Comparison of ENCODE assay signal across 28 cellular contexts in genomic region chr6:71126506-71126905, GRCh38.
"Had no signal": no experiment of that assay in that cellular context is flagged by ENCODE, and none has a peak within 500 bp of the region (broad histone marks: within the 10 kb centered on the region; RNA-seq: fewer than 3 reads in every experiment).

No MANE protein-coding gene starts in this region.

- H3K4me3 Mint-ChIP-seq: activated CD4-positive, alpha-beta memory T cell treated with anti-CD3 and anti-CD28 coated beads, Interleukin-2, amount 10 ng/mL, durations not matched to agents 7 days and 5 days; activated CD4-positive, alpha-beta T cell treated with anti-CD3 and anti-CD28 coated beads, Interleukin-2, amount 10 ng/mL, durations not matched to agents 24 days and 14 days; activated T-cell treated with anti-CD3 and anti-CD28 coated beads, Interleukin-2, amount 50 U/mL, for 24 hours; central memory CD8-positive, alpha-beta T cell; dendritic cell treated with granulocyte-macrophage colony-stimulating factor and Interleukin-4, amounts not matched to agents 40 ng/mL and 50 ng/mL, for 4 days; endodermal cell; immature natural killer cell; mesothelial cell of epicardium; naive B cell; neural crest cell had no signal

- H3K4me1 Mint-ChIP-seq: activated CD4-positive, alpha-beta memory T cell treated with anti-CD3 and anti-CD28 coated beads, Interleukin-2, amount 10 ng/mL, durations not matched to agents 7 days and 5 days; activated CD4-positive, alpha-beta T cell treated with anti-CD3 and anti-CD28 coated beads, Interleukin-2, amount 10 ng/mL, durations not matched to agents 24 days and 14 days; central memory CD8-positive, alpha-beta T cell; immature natural killer cell; mesothelial cell of epicardium; neural crest cell had no signal

- H3K27me3 Mint-ChIP-seq: activated CD4-positive, alpha-beta memory T cell treated with anti-CD3 and anti-CD28 coated beads, Interleukin-2, amount 10 ng/mL, durations not matched to agents 7 days and 5 days; activated CD4-positive, alpha-beta T cell treated with anti-CD3 and anti-CD28 coated beads, Interleukin-2, amount 10 ng/mL, durations not matched to agents 24 days and 14 days; dendritic cell treated with granulocyte-macrophage colony-stimulating factor and Interleukin-4, amounts not matched to agents 40 ng/mL and 50 ng/mL, for 4 days had no signal

- H3K36me3 Mint-ChIP-seq: immature natural killer cell, mesothelial cell of epicardium had no signal

- H3K9me3 Mint-ChIP-seq: activated CD4-positive, alpha-beta memory T cell treated with anti-CD3 and anti-CD28 coated beads, Interleukin-2, amount 10 ng/mL, durations not matched to agents 7 days and 5 days; activated CD4-positive, alpha-beta T cell treated with anti-CD3 and anti-CD28 coated beads, Interleukin-2, amount 10 ng/mL, durations not matched to agents 24 days and 14 days; activated naive CD4-positive, alpha-beta T cell treated with anti-CD3 and anti-CD28 coated beads, Interleukin-2, amount 50 U/mL, for 72 hours; activated T-cell treated with anti-CD3 and anti-CD28 coated beads, Interleukin-2, amount 50 U/mL, for 24 hours; activated T-helper 2 cell treated with anti-CD3 and anti-CD28 coated beads, Interferon-gamma antibody, Interleukin-2, Interleukin-4, amounts not matched to agents 10 μg/mL and 5 μg/mL and 100 μg/mL, durations not matched to agents 14 hours and 24 hours and 36 hours had no signal

- H3K27ac Mint-ChIP-seq: activated CD4-positive, alpha-beta memory T cell treated with anti-CD3 and anti-CD28 coated beads, Interleukin-2, amount 10 ng/mL, durations not matched to agents 7 days and 5 days; activated CD4-positive, alpha-beta T cell treated with anti-CD3 and anti-CD28 coated beads, Interleukin-2, amount 10 ng/mL, durations not matched to agents 24 days and 14 days; activated naive CD4-positive, alpha-beta T cell treated with anti-CD3 and anti-CD28 coated beads, Interleukin-2, amount 50 U/mL, for 72 hours; activated T-cell treated with anti-CD3 and anti-CD28 coated beads, Interleukin-2, amount 50 U/mL, for 24 hours; activated T-helper 2 cell treated with anti-CD3 and anti-CD28 coated beads, Interferon-gamma antibody, Interleukin-2, Interleukin-4, amounts not matched to agents 10 μg/mL and 5 μg/mL and 100 μg/mL, durations not matched to agents 14 hours and 24 hours and 36 hours; dendritic cell treated with granulocyte-macrophage colony-stimulating factor and Interleukin-4, amounts not matched to agents 40 ng/mL and 50 ng/mL, for 4 days; endodermal cell; immature natural killer cell; mesothelial cell of epicardium had no signal

- DNase-seq: activated CD4-positive, alpha-beta memory T cell treated with anti-CD3 and anti-CD28 coated beads, Interleukin-2, amount 10 ng/mL, durations not matched to agents 7 days and 5 days; activated CD4-positive, alpha-beta T cell treated with anti-CD3 and anti-CD28 coated beads, Interleukin-2, amount 10 ng/mL, durations not matched to agents 24 days and 14 days; activated CD4-positive, CD25-positive, alpha-beta regulatory T cell treated with anti-CD3 and anti-CD28 coated beads, Interleukin-2, amount 50 U/mL, for 72 hours; activated CD8-positive, alpha-beta memory T cell treated with anti-CD3 and anti-CD28 coated beads, Interleukin-2, amount 50 U/mL, for 48 hours; activated T-cell treated with anti-CD3 and anti-CD28 coated beads, Interleukin-2, amount 50 U/mL, for 24 hours; endodermal cell; foreskin fibroblast; heart left ventricle; hypothalamus; immature natural killer cell; kidney; left colon; naive B cell; nucleus accumbens; pancreas; retina; stimulated activated CD4-positive, alpha-beta T cell treated with anti-CD3 and anti-CD28 coated beads, Interleukin-12 subunit alpha, Interleukin-12 subunit beta, amount 100 ng/mL, for 4 hours; stimulated activated CD4-positive, alpha-beta T cell treated with anti-CD3 and anti-CD28 coated beads, Interleukin-4, amount 100 ng/mL, for 1 hour; stimulated activated naive CD8-positive, alpha-beta T cell treated with anti-CD3 and anti-CD28 coated beads, Interleukin-15, Interleukin-2, amounts not matched to agents 100 U/mL and 50 U/mL, for 24 hours; upper lobe of left lung had no signal

- ATAC-seq: activated naive CD4-positive, alpha-beta T cell treated with anti-CD3 and anti-CD28 coated beads, Interleukin-2, amount 50 U/mL, for 72 hours; esophagus mucosa; heart left ventricle; left colon; pancreas; sciatic nerve; stimulated activated naive CD8-positive, alpha-beta T cell treated with anti-CD3 and anti-CD28 coated beads, Interleukin-15, Interleukin-2, amounts not matched to agents 100 U/mL and 50 U/mL, for 24 hours had no signal
